ENCODE assay signal across 1 cellular context in the genomic region with DNA sequence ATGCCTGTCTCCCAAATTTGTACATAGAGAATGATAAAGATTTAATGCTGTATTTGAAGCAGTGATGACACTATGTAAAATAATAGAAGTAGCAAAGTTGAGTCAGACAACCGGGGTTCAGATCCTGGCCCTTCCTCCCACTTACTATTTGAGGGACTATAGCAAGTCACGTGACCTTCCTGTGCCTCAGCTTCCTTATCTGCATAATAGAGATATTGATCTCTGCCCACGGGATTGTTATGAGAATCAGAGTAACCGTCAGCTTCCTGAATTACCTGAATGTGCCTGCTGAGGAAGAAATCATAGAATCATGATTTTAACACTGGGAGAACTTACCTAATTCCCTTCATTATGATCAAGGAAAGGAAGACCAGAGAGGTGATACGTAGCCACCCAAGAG.
A peak's percentile ranks its signal among the peaks of the same experiment; 100 is the strongest.
TF ChIP-seq lines count a peak whose summit lies in the region.

No MANE protein-coding gene starts in this region.

TF ChIP-seq in K562, 482 proteins besides CTCF, POLR2A, EP300 and RAD21:
- TF ChIP-seq, protein P1, sequence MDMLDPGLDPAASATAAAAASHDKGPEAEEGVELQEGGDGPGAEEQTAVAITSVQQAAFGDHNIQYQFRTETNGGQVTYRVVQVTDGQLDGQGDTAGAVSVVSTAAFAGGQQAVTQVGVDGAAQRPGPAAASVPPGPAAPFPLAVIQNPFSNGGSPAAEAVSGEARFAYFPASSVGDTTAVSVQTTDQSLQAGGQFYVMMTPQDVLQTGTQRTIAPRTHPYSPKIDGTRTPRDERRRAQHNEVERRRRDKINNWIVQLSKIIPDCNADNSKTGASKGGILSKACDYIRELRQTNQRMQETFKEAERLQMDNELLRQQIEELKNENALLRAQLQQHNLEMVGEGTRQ (CRISPR knock-in tag; IDR thresholded peaks at IDR 0.05): 0 out of 2 replicates have a peak, but pooled peaks have one; percentile 13
- 0 out of 2 replicates have a peak, but pooled peaks have one; percentile 33 for TF ChIP-seq TOE1 (IDR thresholded peaks at IDR 0.05; ENCODE audit: borderline replicate concordance)
- no peak for TF ChIP-seq TOE1 (CRISPR knock-in tag; IDR thresholded peaks at IDR 0.05; ENCODE audit: borderline replicate concordance, low read depth)
- TF ChIP-seq, protein P2, sequence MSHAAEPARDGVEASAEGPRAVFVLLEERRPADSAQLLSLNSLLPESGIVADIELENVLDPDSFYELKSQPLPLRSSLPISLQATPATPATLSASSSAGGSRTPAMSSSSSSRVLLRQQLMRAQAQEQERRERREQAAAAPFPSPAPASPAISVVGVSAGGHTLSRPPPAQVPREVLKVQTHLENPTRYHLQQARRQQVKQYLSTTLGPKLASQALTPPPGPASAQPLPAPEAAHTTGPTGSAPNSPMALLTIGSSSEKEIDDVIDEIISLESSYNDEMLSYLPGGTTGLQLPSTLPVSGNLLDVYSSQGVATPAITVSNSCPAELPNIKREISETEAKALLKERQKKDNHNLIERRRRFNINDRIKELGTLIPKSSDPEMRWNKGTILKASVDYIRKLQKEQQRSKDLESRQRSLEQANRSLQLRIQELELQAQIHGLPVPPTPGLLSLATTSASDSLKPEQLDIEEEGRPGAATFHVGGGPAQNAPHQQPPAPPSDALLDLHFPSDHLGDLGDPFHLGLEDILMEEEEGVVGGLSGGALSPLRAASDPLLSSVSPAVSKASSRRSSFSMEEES (CRISPR knock-in tag; IDR thresholded peaks at IDR 0.05): peak; percentile 87
- no peak for TF ChIP-seq ZNF24 (IDR thresholded peaks at IDR 0.05)
- TF ChIP-seq RAD51 (IDR thresholded peaks at IDR 0.05; ENCODE audit: borderline replicate concordance, low read depth): peak; percentile 71; the same call in 1 of the 2 replicates
TF ChIP-seq in K562: peak in this region for 4.
